Comparison of ENCODE assay signal across 26 cellular contexts in the genomic region with DNA sequence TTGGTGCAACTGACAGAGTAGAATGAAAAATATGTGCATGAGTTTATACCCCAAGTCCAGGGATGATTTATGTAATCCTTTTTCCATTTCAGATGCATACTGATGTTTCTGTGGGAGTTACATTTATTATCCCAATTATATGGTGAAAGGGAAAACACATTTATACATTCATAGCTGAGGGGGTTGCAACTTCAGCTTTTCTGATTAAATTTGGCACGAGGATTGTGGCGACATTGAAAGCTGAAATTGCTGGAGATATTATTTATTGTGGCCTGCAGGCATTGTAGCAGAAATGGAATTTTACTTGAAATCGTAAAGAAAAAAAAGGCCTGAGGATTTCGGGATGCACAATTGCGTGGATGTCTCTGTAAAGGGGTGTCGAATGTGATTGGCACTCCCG. TPM values are rescaled to one million over a fixed set of nuclear protein-coding genes. Genes with fewer than 3 reads are reported as not detected.
"Had no signal": no experiment of that assay in that cellular context is flagged by ENCODE, and none has a peak within 500 bp of the region (broad histone marks: within the 10 kb centered on the region; RNA-seq: fewer than 3 reads in every experiment).

No MANE protein-coding gene starts in this region.

- H3K9me3 Mint-ChIP-seq: effector memory CD8-positive, alpha-beta T cell; endodermal cell had no signal

- H3K4me3 ChIP-seq: colonic mucosa, coronary artery, dorsolateral prefrontal cortex, esophagus muscularis mucosa, esophagus squamous epithelium, gastrocnemius medialis, gastroesophageal sphincter, heart left ventricle, heart right ventricle had no signal

- ATAC-seq: effector memory CD8-positive, alpha-beta T cell; esophagus mucosa; foreskin keratinocyte; gastrocnemius medialis; gastroesophageal sphincter; heart left ventricle had no signal

- H3K36me3 ChIP-seq: colonic mucosa, esophagus muscularis mucosa, esophagus squamous epithelium, gastrocnemius medialis, gastroesophageal sphincter, heart left ventricle, heart right ventricle had no signal

- H3K4me1 Mint-ChIP-seq: endodermal cell had no signal

- DNase-seq: colonic mucosa; cortex of kidney; dermis blood vessel endothelial cell; dorsolateral prefrontal cortex; effector CD4-positive, alpha-beta T cell; effector CD8-positive, alpha-beta T cell; effector memory CD4-positive, alpha-beta T cell; effector memory CD8-positive, alpha-beta T cell; endodermal cell; erythroblast; esophagus squamous epithelium; foreskin fibroblast; foreskin keratinocyte; foreskin melanocyte; gastrocnemius medialis; glutamatergic neuron; heart left ventricle; heart right ventricle had no signal

- H3K27me3 ChIP-seq: colonic mucosa, esophagus muscularis mucosa, gastrocnemius medialis, gastroesophageal sphincter had no signal

- H3K4me1 ChIP-seq: colonic mucosa, esophagus squamous epithelium, foreskin keratinocyte, gastrocnemius medialis, gastroesophageal sphincter, heart right ventricle had no signal

- H3K9me3 ChIP-seq: colonic mucosa, esophagus muscularis mucosa, esophagus squamous epithelium, gastrocnemius medialis, gastroesophageal sphincter, heart left ventricle had no signal

- H3K4me3 Mint-ChIP-seq: dendritic cell treated with granulocyte-macrophage colony-stimulating factor and Interleukin-4, amounts not matched to agents 40 ng/mL and 50 ng/mL, for 4 days; effector memory CD8-positive, alpha-beta T cell; endodermal cell had no signal

- H3K27ac ChIP-seq: colonic mucosa, coronary artery, dorsolateral prefrontal cortex, epithelial cell of prostate, esophagus muscularis mucosa, esophagus squamous epithelium, foreskin keratinocyte, gastrocnemius medialis, gastroesophageal sphincter, heart left ventricle, heart right ventricle had no signal

- H3K27ac Mint-ChIP-seq: dendritic cell treated with granulocyte-macrophage colony-stimulating factor and Interleukin-4, amounts not matched to agents 40 ng/mL and 50 ng/mL, for 4 days; effector memory CD8-positive, alpha-beta T cell; endodermal cell had no signal

RNA-seq across cellular contexts. Expression of a gene that starts 31.5 kb away (rescaled TPM):
- total RNA-seq: dermis blood vessel endothelial cell, dermis microvascular lymphatic vessel endothelial cell, epithelial cell of proximal tubule had no signal
